39 cellular contexts compared by ENCODE assay signal in the genomic region with DNA sequence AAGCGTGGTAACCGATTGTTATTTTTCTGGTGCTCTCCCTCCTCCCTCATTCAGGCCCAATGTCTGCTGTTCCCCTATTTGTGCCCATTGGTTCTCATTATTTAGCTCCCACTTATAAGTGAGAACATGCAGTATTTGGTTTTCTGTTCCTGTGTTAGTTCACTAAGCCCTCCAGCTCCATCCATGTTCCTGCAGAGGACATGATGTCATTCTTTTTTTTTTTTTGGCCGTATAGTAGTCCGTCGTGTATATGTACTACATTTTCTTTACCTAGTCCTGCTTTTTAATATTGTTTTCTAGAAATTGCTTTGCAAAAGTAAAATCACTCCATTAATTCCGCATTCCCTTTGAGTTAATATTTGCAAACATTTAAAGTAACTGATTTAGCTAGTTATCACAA.
"Had no signal": no experiment of that assay in that cellular context is flagged by ENCODE, and none has a peak within 500 bp of the region (broad histone marks: within the 10 kb centered on the region; RNA-seq: fewer than 3 reads in every experiment).

No MANE protein-coding gene starts in this region.

- H3K9me3 ChIP-seq: ascending aorta, body of pancreas, breast epithelium had no signal

- H3K27me3 Mint-ChIP-seq: activated naive CD4-positive, alpha-beta T cell treated with anti-CD3 and anti-CD28 coated beads, Interleukin-2, amount 10 ng/mL, durations not matched to agents 7 days and 5 days; activated naive CD8-positive, alpha-beta T cell; activated naive CD8-positive, alpha-beta T cell treated with anti-CD3 and anti-CD28 coated beads for 36 hours; activated naive CD8-positive, alpha-beta T cell treated with anti-CD3 and anti-CD28 coated beads, Interleukin-2, amount 10 ng/mL, durations not matched to agents 7 days and 5 days; activated naive CD8-positive, alpha-beta T cell treated with anti-CD3 and anti-CD28 coated beads, Interleukin-2, amount 50 U/mL, for 24 hours; activated T-cell treated with anti-CD3 and anti-CD28 coated beads, Interleukin-2, amount 50 U/mL, for 24 hours; activated T-helper 17 cell treated with anti-CD3 and anti-CD28 coated beads, Interleukin-2, amount 50 U/mL, for 72 hours; brain; central memory CD8-positive, alpha-beta T cell had no signal

- FAIRE-seq: astrocyte, bronchial epithelial cell had no signal

- H3K4me3 Mint-ChIP-seq: activated naive CD4-positive, alpha-beta T cell treated with anti-CD3 and anti-CD28 coated beads for 36 hours; activated naive CD4-positive, alpha-beta T cell treated with anti-CD3 and anti-CD28 coated beads, Interleukin-2, amount 10 ng/mL, durations not matched to agents 7 days and 5 days; activated naive CD8-positive, alpha-beta T cell; activated naive CD8-positive, alpha-beta T cell treated with anti-CD3 and anti-CD28 coated beads for 36 hours; activated naive CD8-positive, alpha-beta T cell treated with anti-CD3 and anti-CD28 coated beads, Interleukin-2, amount 10 ng/mL, durations not matched to agents 7 days and 5 days; activated naive CD8-positive, alpha-beta T cell treated with anti-CD3 and anti-CD28 coated beads, Interleukin-2, amount 50 U/mL, for 24 hours; activated T-cell treated with anti-CD3 and anti-CD28 coated beads, Interleukin-2, amount 50 U/mL, for 24 hours; activated T-cell treated with anti-CD3 and anti-CD28 coated beads, Interleukin-2, amount 50 U/mL, for 4 hours; activated T-cell treated with anti-CD3 and anti-CD28 coated beads, Interleukin-2, amount 50 U/mL, for 72 hours; activated T-helper 1 cell treated with anti-CD3 and anti-CD28 coated beads, Interleukin-12 subunit alpha, Interleukin-12 subunit beta, Interleukin-2, Interleukin-4 antibody, amounts not matched to agents 30 ng/mL and 10 ng/mL and 1 ng/mL, durations not matched to agents 14 hours and 24 hours and 36 hours; activated T-helper 17 cell treated with anti-CD3 and anti-CD28 coated beads, Interleukin-2, amount 50 U/mL, for 72 hours; brain; central memory CD8-positive, alpha-beta T cell had no signal

- DNase-seq: activated effector memory CD4-positive, alpha-beta T cell treated with anti-CD3 and anti-CD28 coated beads, Interleukin-2, amount 50 U/mL, for 16 hours; activated effector memory CD4-positive, alpha-beta T cell treated with Interleukin-2 at 50 U/mL for 16 hours; activated gamma-delta T cell; activated gamma-delta T cell treated with Interleukin-2 at 50 U/mL for 16 hours; activated naive CD4-positive, alpha-beta T cell; activated naive CD4-positive, alpha-beta T cell treated with anti-CD3 and anti-CD28 coated beads for 36 hours; activated naive CD4-positive, alpha-beta T cell treated with anti-CD3 and anti-CD28 coated beads, Interleukin-2, amount 10 ng/mL, durations not matched to agents 7 days and 5 days; activated naive CD4-positive, alpha-beta T cell treated with Interleukin-2 at 50 U/mL for 16 hours; activated naive CD8-positive, alpha-beta T cell treated with anti-CD3 and anti-CD28 coated beads for 36 hours; activated naive CD8-positive, alpha-beta T cell treated with anti-CD3 and anti-CD28 coated beads, Interleukin-2, amount 10 ng/mL, durations not matched to agents 7 days and 5 days; activated naive CD8-positive, alpha-beta T cell treated with anti-CD3 and anti-CD28 coated beads, Interleukin-2, amount 50 U/mL, for 24 hours; activated T-cell treated with anti-CD3 and anti-CD28 coated beads for 4 hours; activated T-cell treated with anti-CD3 and anti-CD28 coated beads, Interleukin-2, amount 50 U/mL, for 1 hour; activated T-cell treated with anti-CD3 and anti-CD28 coated beads, Interleukin-2, amount 50 U/mL, for 24 hours; activated T-cell treated with anti-CD3 and anti-CD28 coated beads, Interleukin-2, amount 50 U/mL, for 4 hours; activated T-cell treated with anti-CD3 and anti-CD28 coated beads, Interleukin-2, amount 50 U/mL, for 48 hours; activated T-cell treated with anti-CD3 and anti-CD28 coated beads, Interleukin-2, amount 50 U/mL, for 72 hours; adrenal gland; amniotic stem cell; amygdala; anterior cingulate cortex; aorta; body of pancreas; brain microvascular endothelial cell; caudate nucleus; central memory CD4-positive, alpha-beta T cell; cerebellar nuclear complex had no signal

- H3K9me3 Mint-ChIP-seq: activated naive CD4-positive, alpha-beta T cell treated with anti-CD3 and anti-CD28 coated beads for 36 hours; activated naive CD4-positive, alpha-beta T cell treated with anti-CD3 and anti-CD28 coated beads, Interleukin-2, amount 10 ng/mL, durations not matched to agents 7 days and 5 days; activated naive CD4-positive, alpha-beta T cell treated with anti-CD3 and anti-CD28 coated beads, Interleukin-2, amount 50 U/mL, for 72 hours; activated naive CD8-positive, alpha-beta T cell treated with anti-CD3 and anti-CD28 coated beads for 36 hours; activated naive CD8-positive, alpha-beta T cell treated with anti-CD3 and anti-CD28 coated beads, Interleukin-2, amount 50 U/mL, for 24 hours; activated T-cell treated with anti-CD3 and anti-CD28 coated beads, Interleukin-2, amount 50 U/mL, for 24 hours; activated T-cell treated with anti-CD3 and anti-CD28 coated beads, Interleukin-2, amount 50 U/mL, for 4 hours; activated T-cell treated with anti-CD3 and anti-CD28 coated beads, Interleukin-2, amount 50 U/mL, for 72 hours; activated T-helper 1 cell treated with anti-CD3 and anti-CD28 coated beads, Interleukin-12 subunit alpha, Interleukin-12 subunit beta, Interleukin-2, Interleukin-4 antibody, amounts not matched to agents 30 ng/mL and 10 ng/mL and 1 ng/mL, durations not matched to agents 14 hours and 24 hours and 36 hours; activated T-helper 17 cell treated with anti-CD3 and anti-CD28 coated beads, Interleukin-2, amount 50 U/mL, for 72 hours; activated T-helper 2 cell treated with anti-CD3 and anti-CD28 coated beads, Interferon-gamma antibody, Interleukin-2, Interleukin-4, amounts not matched to agents 10 μg/mL and 5 μg/mL and 100 μg/mL, durations not matched to agents 14 hours and 24 hours and 36 hours; central memory CD8-positive, alpha-beta T cell had no signal

- H3K4me3 ChIP-seq: adrenal gland, ascending aorta, body of pancreas, breast epithelium, cardiac muscle cell had no signal

- H3K36me3 ChIP-seq: adrenal gland, breast epithelium had no signal

- ATAC-seq: activated naive CD4-positive, alpha-beta T cell treated with anti-CD3 and anti-CD28 coated beads, Interleukin-2, amount 50 U/mL, for 72 hours; activated naive CD8-positive, alpha-beta T cell treated with anti-CD3 and anti-CD28 coated beads, Interleukin-2, amount 50 U/mL, for 24 hours; activated T-cell treated with anti-CD3 and anti-CD28 coated beads, Interleukin-2, amount 50 U/mL, for 4 hours; activated T-cell treated with anti-CD3 and anti-CD28 coated beads, Interleukin-2, amount 50 U/mL, for 72 hours; activated T-helper 17 cell treated with anti-CD3 and anti-CD28 coated beads, Interleukin-2, amount 50 U/mL, for 72 hours; body of pancreas had no signal

- H3K4me1 ChIP-seq: body of pancreas, breast epithelium had no signal

- H3K27me3 ChIP-seq: adrenal gland, ascending aorta, body of pancreas, brain microvascular endothelial cell, breast epithelium, cardiac muscle cell had no signal

- H3K27ac Mint-ChIP-seq: activated naive CD4-positive, alpha-beta T cell treated with anti-CD3 and anti-CD28 coated beads for 36 hours; activated naive CD4-positive, alpha-beta T cell treated with anti-CD3 and anti-CD28 coated beads, Interleukin-2, amount 10 ng/mL, durations not matched to agents 7 days and 5 days; activated naive CD4-positive, alpha-beta T cell treated with anti-CD3 and anti-CD28 coated beads, Interleukin-2, amount 50 U/mL, for 72 hours; activated naive CD8-positive, alpha-beta T cell; activated naive CD8-positive, alpha-beta T cell treated with anti-CD3 and anti-CD28 coated beads for 36 hours; activated naive CD8-positive, alpha-beta T cell treated with anti-CD3 and anti-CD28 coated beads, Interleukin-2, amount 50 U/mL, for 24 hours; activated T-cell treated with anti-CD3 and anti-CD28 coated beads, Interleukin-2, amount 50 U/mL, for 24 hours; activated T-cell treated with anti-CD3 and anti-CD28 coated beads, Interleukin-2, amount 50 U/mL, for 72 hours; activated T-helper 1 cell treated with anti-CD3 and anti-CD28 coated beads, Interleukin-12 subunit alpha, Interleukin-12 subunit beta, Interleukin-2, Interleukin-4 antibody, amounts not matched to agents 30 ng/mL and 10 ng/mL and 1 ng/mL, durations not matched to agents 14 hours and 24 hours and 36 hours; activated T-helper 17 cell treated with anti-CD3 and anti-CD28 coated beads, Interleukin-2, amount 50 U/mL, for 72 hours; activated T-helper 2 cell treated with anti-CD3 and anti-CD28 coated beads, Interferon-gamma antibody, Interleukin-2, Interleukin-4, amounts not matched to agents 10 μg/mL and 5 μg/mL and 100 μg/mL, durations not matched to agents 14 hours and 24 hours and 36 hours; brain had no signal

- H3K27ac ChIP-seq: adrenal gland, ascending aorta, body of pancreas, brain microvascular endothelial cell, breast epithelium, cardiac muscle cell had no signal
